9 cellular contexts compared by ENCODE assay signal in genomic region chr4:177961709-177962380, GRCh38.
"Had no signal": no experiment of that assay in that cellular context is flagged by ENCODE, and none has a peak within 500 bp of the region (broad histone marks: within the 10 kb centered on the region; RNA-seq: fewer than 3 reads in every experiment).

No MANE protein-coding gene starts in this region.

- H3K36me3 ChIP-seq: HAP-1 had no signal

- FAIRE-seq: K562 had no signal

- H3K9ac ChIP-seq: GM23248 had no signal

- DNase-seq: GM23248, GOT3, H7, HFFc6, IMR-90 had no signal

- H3K27ac ChIP-seq: GM23248, HL-60 had no signal

- H3K9me3 ChIP-seq: HAP-1 had no signal

- ATAC-seq: HCT116, K562 had no signal

- H3K4me3 ChIP-seq: GM23248, HAP-1, K562 had no signal

- H2AFZ ChIP-seq: GM23248 had no signal
